In the genomic region with DNA sequence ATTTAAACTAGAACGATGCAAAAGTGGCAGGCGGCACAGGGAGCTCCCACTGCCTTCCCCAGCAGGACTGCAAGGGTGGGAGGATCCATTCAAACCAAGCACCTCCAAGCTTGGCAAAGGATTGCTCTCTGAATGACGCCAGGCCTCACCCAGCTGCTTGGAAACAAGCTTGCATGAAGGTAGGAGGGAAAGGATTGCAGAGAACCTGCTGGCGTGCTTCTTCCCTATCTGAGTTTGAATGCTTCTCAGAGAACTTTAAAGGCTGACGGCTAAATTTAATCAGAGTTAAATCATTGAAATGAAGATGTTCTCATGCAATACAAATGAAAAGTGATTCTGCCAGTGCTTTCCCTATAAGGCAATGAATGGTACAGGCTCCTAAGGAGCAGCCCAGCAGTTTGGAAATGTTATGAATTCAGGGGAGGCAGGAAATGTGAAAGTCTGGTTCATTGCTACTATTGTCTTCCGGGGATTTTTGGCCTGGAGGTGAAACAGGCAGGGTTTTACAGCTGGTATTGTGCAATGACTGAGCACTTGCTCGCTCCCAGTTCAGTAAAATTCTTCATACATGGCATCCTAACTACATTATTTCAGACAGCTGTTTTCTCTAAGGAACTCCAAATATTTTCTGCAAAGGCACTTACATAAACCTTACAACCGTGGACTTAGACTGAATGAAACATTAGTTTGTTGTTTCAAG, we compare ENCODE assay signal across 8 cellular contexts. TPM values are rescaled to one million over a fixed set of nuclear protein-coding genes. Genes with fewer than 3 reads are reported as not detected.
DNase-seq lines count a peak whose midpoint lies in the region; ATAC-seq lines count a peak whose summit lies in the region.

No MANE protein-coding gene starts in this region.

- H3K14ac ChIP-seq in neuronal stem cell (ENCODE audit: low read length): no peak overlapping the region

- DNase-seq in CD1c-positive myeloid dendritic cell (ENCODE audit: extremely low spot score) (peak; percentile 55), NOMO-1 treated with DMSO at 0.1 percent for 48 hours (lab: John Stamatoyannopoulos, UW; ENCODE audit: unreplicated experiment) (peak; percentile 57), neuronal stem cell (ENCODE audit: low spot score) (no peak), NCI-H128 (lab: John Stamatoyannopoulos, UW; ENCODE audit: unreplicated experiment) (no peak), KG1 (lab: John Stamatoyannopoulos, UW) (no peak), NCI-H1105 treated with DMSO at 0.1 percent for 48 hours (lab: John Stamatoyannopoulos, UW) (no peak), cortex of kidney (lab: John Stamatoyannopoulos, UW) (no peak)

- H3K27me3 ChIP-seq in neuronal stem cell (ENCODE audit: control insufficient read depth in 3 of 3, insufficient read depth in 3 of 3, low read depth in 1 of 3, low read length in 3 of 3): no peaks in the 10 kb centered on the region

- no peak overlapping the region for H4K91ac ChIP-seq in neuronal stem cell (ENCODE audit: low read depth, low read length, poor library complexity)

- H4K8ac ChIP-seq in neuronal stem cell (ENCODE audit: low read depth, low read length): no peak overlapping the region

- no peak overlapping the region for H2BK5ac ChIP-seq in neuronal stem cell (ENCODE audit: low read length)

- H2BK12ac ChIP-seq in neuronal stem cell (ENCODE audit: low read length): no peak overlapping the region

- H3K9ac ChIP-seq in neuronal stem cell (ENCODE audit: low read depth, low read length, poor library complexity): no peak overlapping the region

- H2BK120ac ChIP-seq in neuronal stem cell (ENCODE audit: low read depth, low read length): no peak overlapping the region

- H3K4me3 ChIP-seq in neuronal stem cell (ENCODE audit: low read length in 2 of 2): no peak overlapping the region

- H3K4me1 ChIP-seq in neuronal stem cell (ENCODE audit: control insufficient read depth in 2 of 2, insufficient read depth in 1 of 2, low read depth in 1 of 2, low read length in 2 of 2): peaks cover 17 to 19% of the 10 kb centered on the region in 2 donors

- no peak overlapping the region for H3K23ac ChIP-seq in neuronal stem cell (ENCODE audit: low read depth, low read length, poor library complexity)

- no peaks in the 10 kb centered on the region for H3K9me3 ChIP-seq in neuronal stem cell (replicated peaks in 1 of 2; ENCODE audit: control insufficient read depth in 2 of 2, insufficient read depth in 1 of 2, low read depth in 1 of 2, low read length in 2 of 2)

- no peak overlapping the region for H3K4me2 ChIP-seq in neuronal stem cell (ENCODE audit: insufficient read depth, low read length, poor library complexity, severe bottlenecking)

- no peak overlapping the region for H2BK15ac ChIP-seq in neuronal stem cell (ENCODE audit: low read length)

- no peak overlapping the region for H3K4ac ChIP-seq in neuronal stem cell (ENCODE audit: low read length)

- H3K18ac ChIP-seq in neuronal stem cell (ENCODE audit: low read length): no peak overlapping the region

- H2AK5ac ChIP-seq in neuronal stem cell (ENCODE audit: low read depth, low read length): no peak overlapping the region

- no peak overlapping the region for H3K27ac ChIP-seq in neuronal stem cell (replicated peaks; ENCODE audit: low read length)

- peak; percentile 85 for ATAC-seq in esophagus mucosa

- no peaks in the 10 kb centered on the region for H3K36me3 ChIP-seq in neuronal stem cell (replicated peaks in 1 of 2; ENCODE audit: control insufficient read depth in 2 of 2, insufficient read depth in 2 of 2, low read length in 2 of 2)

- peak overlapping the region; percentile 70 for H2AFZ ChIP-seq in neuronal stem cell (ENCODE audit: low read length)

- no CpG with 5 or more reads among the region's 8 CpGs for WGBS in neuronal stem cell (ENCODE audit: extremely low coverage in 2 of 2, insufficient read length in 2 of 2, insufficient replicate concordance in 1 of 2), 2 donors

- no peaks in the 10 kb centered on the region for H3K79me1 ChIP-seq in neuronal stem cell (ENCODE audit: low read depth, low read length)

RNA-seq across cellular contexts. Expression of gene DUSP6, which starts 31.9 kb away (rescaled TPM):
- 15.0 TPM for total RNA-seq in esophagus mucosa
- polyA plus RNA-seq in neuronal stem cell (2013, experiment 1 of 2): 22.5 TPM
- 21.8 TPM for polyA plus RNA-seq in neuronal stem cell (2013, experiment 2 of 2)

Comparison
In these comparisons a context has a peak if more than half of its experiments do, and no peak if none do; other contexts are left out.
1. DNase-seq: peak in CD1c-positive myeloid dendritic cell (single experiment) and NOMO-1 treated with DMSO at 0.1 percent for 48 hours (single experiment); none in neuronal stem cell (single experiment), NCI-H128 (single experiment), KG1 (single experiment), NCI-H1105 treated with DMSO at 0.1 percent for 48 hours (single experiment) and cortex of kidney (single experiment).